ENCODE assay signal across 8 cellular contexts in the genomic region with DNA sequence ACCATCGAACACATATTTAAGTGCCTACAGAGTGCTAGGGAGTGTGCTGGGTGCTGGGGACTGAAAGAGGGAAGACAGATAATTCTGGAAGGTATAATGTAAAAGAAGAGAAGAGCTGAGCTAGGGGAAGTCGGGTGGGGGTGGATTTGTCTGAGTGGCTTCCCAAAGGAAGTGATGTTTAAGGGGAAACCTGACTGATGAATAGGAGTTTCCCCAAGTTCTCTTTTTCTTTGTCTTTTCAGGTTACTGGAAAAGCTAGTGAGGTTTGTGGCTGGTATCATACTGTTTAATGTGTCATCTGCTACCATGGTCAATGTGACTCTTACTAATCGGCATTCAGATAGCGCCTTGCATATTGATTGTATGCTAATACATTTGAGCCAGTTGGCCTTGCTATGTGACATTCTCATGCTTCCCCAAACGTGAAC.
DNase-seq lines count a peak whose midpoint lies in the region; ATAC-seq and TF ChIP-seq lines count a peak whose summit lies in the region.

No MANE protein-coding gene starts in this region.

- no peak overlapping the region for H2AK9ac ChIP-seq in IMR-90 (replicated peaks; ENCODE audit: low read depth, low read length, poor library complexity)

- TF ChIP-seq CTCF in IMR-90 (conservative IDR thresholded peaks at IDR 0.05; ENCODE audit: low read depth, low read length) (no peak), lower lobe of right lung (IDR thresholded peaks at IDR 0.05) (no peak), adrenal gland (IDR thresholded peaks at IDR 0.05) (no peak), mucosa of descending colon (IDR thresholded peaks at IDR 0.05) (no peak)

- H2AFZ ChIP-seq in IMR-90 (replicated peaks; ENCODE audit: low read length, poor library complexity), result no peak overlapping the region

- in situ Hi-C loops in IMR-90 (cut with MboI; ENCODE audit: low sequenced_read_pairs), result no loop called here

- peaks cover 0 to 4% (median 0%) of the 10 kb centered on the region in 11 donors for H3K9me3 Mint-ChIP-seq in naive thymus-derived CD4-positive, alpha-beta T cell

- 0 out of 2 replicates have a peak overlapping the region, but pooled peaks have one; percentile 12 for H3K14ac ChIP-seq in IMR-90 (replicated peaks; ENCODE audit: low read depth, low read length)

- BruUV-seq in IMR-90 (replicated peaks; lab: Mats Ljungman, UMichigan), result no TSS peak

- H3K9me3 ChIP-seq in IMR-90 (ENCODE audit: control insufficient read depth, insufficient read depth, low read length) (no peaks in the 10 kb centered on the region), lower lobe of right lung (no peaks in the 10 kb centered on the region), adrenal gland (replicated peaks in 1 of 3) (no peaks in the 10 kb centered on the region), mucosa of descending colon (no peaks in the 10 kb centered on the region)
- no peaks in the 10 kb centered on the region for H3K9me3 ChIP-seq in naive thymus-derived CD4-positive, alpha-beta T cell (ENCODE audit: control insufficient read depth in 2 of 3, low read length in 3 of 3)

- 94% methylated on average over 3 of the region's 5 CpGs; no CpG with 5 or more reads in 1 of the 2 experiments for WGBS in IMR-90 (ENCODE audit: extremely low coverage in 2 of 2, insufficient read length in 1 of 2), 2 experiments
- 71 to 73% (median 72%) methylated on average over 5 of the region's 5 CpGs for WGBS in adrenal gland, 4 donors

- H3K27ac ChIP-seq in IMR-90 (ENCODE audit: insufficient read depth, low read length) (no peak overlapping the region), lower lobe of right lung (no peak overlapping the region), adrenal gland (peak overlapping the region in 2 of 5 donors; percentile 1 to 61)
- no peak overlapping the region for H3K27ac ChIP-seq in naive thymus-derived CD4-positive, alpha-beta T cell (ENCODE audit: low read depth, low read length)

- H2BK5ac ChIP-seq in IMR-90 (ENCODE audit: low read depth, low read length, poor library complexity, severe bottlenecking), result no peak overlapping the region

- H2AK5ac ChIP-seq in IMR-90 (ENCODE audit: low read depth, low read length), result no peak overlapping the region

- H2BK15ac ChIP-seq in IMR-90 (ENCODE audit: low read depth, low read length), result no peak overlapping the region

- H2BK20ac ChIP-seq in IMR-90 (ENCODE audit: low read depth, low read length), result no peak overlapping the region

- H3K9me1 ChIP-seq in IMR-90 (ENCODE audit: insufficient read depth, low read length), result peaks cover 2% of the 10 kb centered on the region; the same call in 1 of the 2 replicates

- H3K4me3 ChIP-seq in IMR-90 (ENCODE audit: insufficient read depth, low read depth, low read length) (no peak overlapping the region), lower lobe of right lung (no peak overlapping the region), adrenal gland (no peak overlapping the region), mucosa of descending colon (no peak overlapping the region)
- no peak overlapping the region for H3K4me3 ChIP-seq in naive thymus-derived CD4-positive, alpha-beta T cell (ENCODE audit: low read length)

- no peak overlapping the region for H4K91ac ChIP-seq in IMR-90 (ENCODE audit: insufficient read depth, low read depth, low read length)

- no peaks in the 10 kb centered on the region; the same call in 1 of the 2 replicates for H3K4me1 ChIP-seq in IMR-90 (ENCODE audit: control insufficient read depth, insufficient read depth, low read length)
- H3K4me1 ChIP-seq in naive thymus-derived CD4-positive, alpha-beta T cell (ENCODE audit: control insufficient read depth in 2 of 2, insufficient read depth in 2 of 2, low read length in 2 of 2), result peaks cover 0 to 13% of the 10 kb centered on the region in 2 donors
- peaks cover 14% of the 10 kb centered on the region for H3K4me1 ChIP-seq in lower lobe of right lung
- peaks cover 0 to 18% of the 10 kb centered on the region in 2 donors for H3K4me1 ChIP-seq in adrenal gland (replicated peaks in 1 of 2)
- H3K4me1 ChIP-seq in mucosa of descending colon (ENCODE audit: low read depth), result peaks cover 14% of the 10 kb centered on the region

- H3K4me2 ChIP-seq in IMR-90 (ENCODE audit: low read depth, low read length), result no peak overlapping the region

- H3K27me3 ChIP-seq in IMR-90 (ENCODE audit: control insufficient read depth, insufficient read depth, low read length), result no peaks in the 10 kb centered on the region
- no peaks in the 10 kb centered on the region for H3K27me3 ChIP-seq in naive thymus-derived CD4-positive, alpha-beta T cell (ENCODE audit: control insufficient read depth in 2 of 2, insufficient read depth in 2 of 2, low read length in 2 of 2)
- H3K27me3 ChIP-seq in lower lobe of right lung (ENCODE audit: low read depth), result no peaks in the 10 kb centered on the region
- H3K27me3 ChIP-seq in adrenal gland, result no peaks in the 10 kb centered on the region

- intact Hi-C loops in IMR-90 (cut with micrococcal nuclease), result no loop called here
- intact Hi-C loops in naive thymus-derived CD4-positive, alpha-beta T cell (cut with micrococcal nuclease), result no loop called here
- intact Hi-C loops in lower lobe of right lung (cut with DNase I), result no loop called here
- intact Hi-C loops in adrenal gland (cut with DNase I), result no loop called here
- intact Hi-C loops in mucosa of descending colon (cut with DNase I, micrococcal nuclease), result no loop called here

- no peak overlapping the region for H2BK120ac ChIP-seq in IMR-90 (ENCODE audit: low read depth, low read length)

- no peak overlapping the region for H3K4ac ChIP-seq in IMR-90 (ENCODE audit: low read depth, low read length)

- no peak overlapping the region for H3K56ac ChIP-seq in IMR-90 (ENCODE audit: extremely low read depth, insufficient read depth, low read length)

- ATAC-seq in GM18502 (IDR thresholded peaks at IDR 0.05; ENCODE audit: poor library complexity, unreplicated experiment), result peak; percentile 84
- ATAC-seq in GM21528 (IDR thresholded peaks at IDR 0.05; ENCODE audit: low FRiP score, unreplicated experiment), result peak; percentile 70
- ATAC-seq in IMR-90 (ENCODE audit: low read depth), result no peak
- ATAC-seq in naive thymus-derived CD4-positive, alpha-beta T cell, result peak; percentile 34
- ATAC-seq in lower lobe of right lung, result no peak
- ATAC-seq in mucosa of descending colon, result no peak

- no peak overlapping the region for H3K18ac ChIP-seq in IMR-90 (ENCODE audit: low read depth, low read length)

- H4K5ac ChIP-seq in IMR-90 (ENCODE audit: low read depth, low read length), result no peak overlapping the region

- H3K9ac ChIP-seq in IMR-90 (ENCODE audit: low read depth, low read length), result no peak overlapping the region

- peak overlapping the region in 2 of 10 donors; percentile 0 to 15 for H3K4me3 Mint-ChIP-seq in naive thymus-derived CD4-positive, alpha-beta T cell

- peaks cover 42 to 47% of the 10 kb centered on the region in 2 experiments for H3K79me1 ChIP-seq in IMR-90 (ENCODE audit: low read depth in 1 of 2, low read length in 2 of 2)

- H3K36me3 ChIP-seq in IMR-90 (ENCODE audit: control insufficient read depth, insufficient read depth, low read length), result peaks cover 6% of the 10 kb centered on the region
- peaks cover 0 to 19% (median 0%) of the 10 kb centered on the region in 3 experiments for H3K36me3 ChIP-seq in naive thymus-derived CD4-positive, alpha-beta T cell (ENCODE audit: control insufficient read depth in 2 of 3, insufficient read depth in 3 of 3, low read length in 3 of 3)
- H3K36me3 ChIP-seq in lower lobe of right lung, result no peaks in the 10 kb centered on the region
- H3K36me3 ChIP-seq in adrenal gland (replicated peaks in 1 of 2), result no peaks in the 10 kb centered on the region
- H3K36me3 ChIP-seq in mucosa of descending colon (ENCODE audit: low read depth), result no peaks in the 10 kb centered on the region

- H3K4me1 Mint-ChIP-seq in naive thymus-derived CD4-positive, alpha-beta T cell, result peaks cover 24 to 84% (median 61%) of the 10 kb centered on the region in 7 donors

- TF ChIP-seq POLR2A in IMR-90 (IDR thresholded peaks at IDR 0.05; ENCODE audit: low read depth, low read length) (no peak), adrenal gland (IDR thresholded peaks at IDR 0.05) (no peak)

- no peak overlapping the region for H3K23ac ChIP-seq in IMR-90 (ENCODE audit: low read depth, low read length)

- peak overlapping the region in 7 of 9 donors; percentile 19 to 81 (median 72) for H3K27ac Mint-ChIP-seq in naive thymus-derived CD4-positive, alpha-beta T cell

- CTCF ChIA-PET in IMR-90 (lab: Yijun Ruan, JAX), result interaction anchor here (1.2 kb wide), 1 partner anchor 268 kb away, joined by 3 read pairs; a partner anchor contains a TSS
- CTCF ChIA-PET in naive thymus-derived CD4-positive, alpha-beta T cell (lab: Charles Lee), result interaction anchor here (1.1 to 1.7 kb wide), 2 partner anchors 240 to 268 kb away, joined by 3 to 4 read pairs; a partner anchor contains a TSS

- dilution Hi-C loops in IMR-90 (cut with HindIII; ENCODE audit: low sequenced_read_pairs, unreplicated experiment), result no loop called here

- H4K8ac ChIP-seq in IMR-90 (ENCODE audit: low read depth in 2 of 2, low read length in 2 of 2), result no peak overlapping the region

- POLR2A ChIA-PET in IMR-90 (lab: Charles Lee; ENCODE audit: unreplicated experiment), result no interaction called here
- POLR2A ChIA-PET in naive thymus-derived CD4-positive, alpha-beta T cell (lab: Charles Lee), result interaction anchor here (0.6 to 0.9 kb wide), 2 partner anchors 15 to 316 kb away, joined by 3 read pairs; no protein-coding TSS in a partner anchor

- DNase-seq in IMR-90, result peak; percentile 23
- DNase-seq in naive thymus-derived CD4-positive, alpha-beta T cell, result no peak
- DNase-seq in lower lobe of right lung, result no peak
- no peak for DNase-seq in activated gamma-delta T cell (lab: John Stamatoyannopoulos, UW)
- no peak for DNase-seq in adrenal gland
- no peak for DNase-seq in mucosa of descending colon

- TF ChIP-seq RAD21 in IMR-90 (IDR thresholded peaks at IDR 0.05; ENCODE audit: low read length), result no peak

- no peaks in the 10 kb centered on the region for H3K27me3 Mint-ChIP-seq in naive thymus-derived CD4-positive, alpha-beta T cell

- H3K36me3 Mint-ChIP-seq in naive thymus-derived CD4-positive, alpha-beta T cell, result peaks cover 5 to 67% (median 40%) of the 10 kb centered on the region in 5 donors

- no peaks in the 10 kb centered on the region for H4K20me1 ChIP-seq in IMR-90 (ENCODE audit: insufficient read depth, low read length)

TF ChIP-seq in IMR-90, 13 proteins besides CTCF, POLR2A, EP300 and RAD21 (continues in another document):
- no peak for TF ChIP-seq BHLHE40 (IDR thresholded peaks at IDR 0.05; ENCODE audit: low read depth, low read length)
- TF ChIP-seq RFX5 (IDR thresholded peaks at IDR 0.05; ENCODE audit: low read depth, low read length), result no peak
- TF ChIP-seq, protein P1, sequence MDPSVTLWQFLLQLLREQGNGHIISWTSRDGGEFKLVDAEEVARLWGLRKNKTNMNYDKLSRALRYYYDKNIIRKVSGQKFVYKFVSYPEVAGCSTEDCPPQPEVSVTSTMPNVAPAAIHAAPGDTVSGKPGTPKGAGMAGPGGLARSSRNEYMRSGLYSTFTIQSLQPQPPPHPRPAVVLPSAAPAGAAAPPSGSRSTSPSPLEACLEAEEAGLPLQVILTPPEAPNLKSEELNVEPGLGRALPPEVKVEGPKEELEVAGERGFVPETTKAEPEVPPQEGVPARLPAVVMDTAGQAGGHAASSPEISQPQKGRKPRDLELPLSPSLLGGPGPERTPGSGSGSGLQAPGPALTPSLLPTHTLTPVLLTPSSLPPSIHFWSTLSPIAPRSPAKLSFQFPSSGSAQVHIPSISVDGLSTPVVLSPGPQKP (IDR thresholded peaks at IDR 0.05; ENCODE audit: borderline replicate concordance, low read depth, low read length), result no peak

Comparison
In these comparisons a context has a peak if more than half of its experiments do, and no peak if none do; other contexts are left out.
1. ATAC-seq: peak in GM18502 (single experiment), GM21528 (single experiment) and naive thymus-derived CD4-positive, alpha-beta T cell (single experiment); none in IMR-90 (single experiment), lower lobe of right lung (0 of 2) and mucosa of descending colon (single experiment).